Comparison of ENCODE assay signal across 3 cellular contexts in the genomic region with DNA sequence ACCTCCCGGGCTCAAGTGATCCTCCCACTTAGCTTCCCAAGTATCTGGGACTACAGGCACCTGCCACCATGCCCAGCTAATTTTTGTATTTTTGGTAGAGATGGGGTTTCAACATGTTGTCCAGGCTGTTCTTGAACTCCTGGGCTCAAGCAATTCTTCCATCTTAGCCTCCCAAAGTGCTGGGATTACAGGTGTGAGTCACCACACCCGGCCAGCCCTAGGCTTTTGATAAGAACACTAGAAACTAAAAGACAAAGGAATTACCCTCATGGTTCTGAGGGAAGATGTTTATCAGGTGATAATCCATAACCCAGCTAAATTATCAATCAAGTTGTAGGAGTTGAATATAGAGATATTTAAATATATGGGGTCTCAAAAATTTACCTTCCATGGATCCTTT. TPM values are rescaled to one million over a fixed set of nuclear protein-coding genes. Genes with fewer than 3 reads are reported as not detected.
"Had no signal": no experiment of that assay in that cellular context is flagged by ENCODE, and none has a peak within 500 bp of the region (broad histone marks: within the 10 kb centered on the region; RNA-seq: fewer than 3 reads in every experiment).

No MANE protein-coding gene starts in this region.

RNA-seq across cellular contexts. Expression of a gene that starts 8.4 kb away (rescaled TPM):
- polyA plus RNA-seq: immature natural killer cell, keratinocyte, mammary epithelial cell had no signal
